In the genomic region with DNA sequence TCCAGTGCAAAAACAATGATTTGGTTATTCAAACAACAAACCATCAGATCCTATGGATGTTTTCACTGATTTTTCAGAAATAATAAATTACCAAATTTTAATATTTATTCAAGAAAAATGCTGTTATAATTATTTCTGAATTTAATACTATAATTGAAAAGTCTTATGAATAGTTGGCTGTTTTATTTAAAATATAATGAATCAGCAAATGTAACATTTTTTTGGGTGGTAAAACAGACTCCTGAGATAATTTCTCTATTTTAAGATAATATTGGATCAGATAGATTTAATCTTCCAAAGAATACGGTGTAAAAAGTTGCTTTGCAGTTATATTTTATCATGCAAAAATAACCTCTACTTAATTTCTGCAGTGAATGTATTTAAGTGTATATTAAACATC, we compare ENCODE assay signal across 29 cellular contexts.
"Had no signal": no experiment of that assay in that cellular context is flagged by ENCODE, and none has a peak within 500 bp of the region (broad histone marks: within the 10 kb centered on the region; RNA-seq: fewer than 3 reads in every experiment).

No MANE protein-coding gene starts in this region.

- H3K4me3 Mint-ChIP-seq: dendritic cell treated with granulocyte-macrophage colony-stimulating factor and Interleukin-4, amounts not matched to agents 40 ng/mL and 50 ng/mL, for 4 days; effector memory CD8-positive, alpha-beta T cell; endodermal cell had no signal

- H3K36me3 ChIP-seq: colonic mucosa, esophagus squamous epithelium, gastrocnemius medialis, heart left ventricle, heart right ventricle had no signal

- H3K4me2 ChIP-seq: hepatocyte had no signal

- H3K27ac Mint-ChIP-seq: dendritic cell treated with granulocyte-macrophage colony-stimulating factor and Interleukin-4, amounts not matched to agents 40 ng/mL and 50 ng/mL, for 4 days; effector memory CD8-positive, alpha-beta T cell; endodermal cell had no signal

- DNase-seq: colonic mucosa; cortex of kidney; dermis blood vessel endothelial cell; dorsolateral prefrontal cortex; effector CD4-positive, alpha-beta T cell; effector CD8-positive, alpha-beta T cell; effector memory CD4-positive, alpha-beta T cell; effector memory CD8-positive, alpha-beta T cell; endodermal cell; erythroblast; esophagus squamous epithelium; foreskin fibroblast; foreskin keratinocyte; foreskin melanocyte; gastrocnemius medialis; glutamatergic neuron; head of caudate nucleus; heart left ventricle; heart right ventricle had no signal

- H3K27me3 ChIP-seq: colonic mucosa, dorsolateral prefrontal cortex, esophagus squamous epithelium, foreskin keratinocyte, gastrocnemius medialis, gastroesophageal sphincter, heart left ventricle, heart right ventricle, hepatocyte had no signal

- H3K4me1 ChIP-seq: colonic mucosa, foreskin keratinocyte had no signal

- FAIRE-seq: endometrium, endothelial cell of umbilical vein, frontal cortex had no signal

- H3K79me2 ChIP-seq: hepatocyte had no signal

- H3K9me3 Mint-ChIP-seq: dendritic cell treated with granulocyte-macrophage colony-stimulating factor and Interleukin-4, amounts not matched to agents 40 ng/mL and 50 ng/mL, for 4 days; effector memory CD8-positive, alpha-beta T cell; endodermal cell had no signal

- H3K4me3 ChIP-seq: colonic mucosa, coronary artery, dorsolateral prefrontal cortex, esophagus muscularis mucosa, esophagus squamous epithelium, gastrocnemius medialis, gastroesophageal sphincter, heart left ventricle, heart right ventricle, hepatocyte had no signal

- ATAC-seq: effector memory CD8-positive, alpha-beta T cell; esophagus mucosa; foreskin keratinocyte; gastrocnemius medialis; gastroesophageal sphincter; heart left ventricle; heart right ventricle had no signal

- H2AFZ ChIP-seq: hepatocyte had no signal

- H3K27me3 Mint-ChIP-seq: dendritic cell treated with granulocyte-macrophage colony-stimulating factor and Interleukin-4, amounts not matched to agents 40 ng/mL and 50 ng/mL, for 4 days; effector memory CD8-positive, alpha-beta T cell had no signal

- H3K27ac ChIP-seq: colonic mucosa, coronary artery, dorsolateral prefrontal cortex, epithelial cell of prostate, esophagus muscularis mucosa, esophagus squamous epithelium, foreskin keratinocyte, gastrocnemius medialis, gastroesophageal sphincter, heart left ventricle, heart right ventricle, hepatocyte had no signal

- H3K9me3 ChIP-seq: colonic mucosa, esophagus muscularis mucosa, esophagus squamous epithelium, gastrocnemius medialis, gastroesophageal sphincter, heart left ventricle, heart right ventricle had no signal
